In the genomic region with DNA sequence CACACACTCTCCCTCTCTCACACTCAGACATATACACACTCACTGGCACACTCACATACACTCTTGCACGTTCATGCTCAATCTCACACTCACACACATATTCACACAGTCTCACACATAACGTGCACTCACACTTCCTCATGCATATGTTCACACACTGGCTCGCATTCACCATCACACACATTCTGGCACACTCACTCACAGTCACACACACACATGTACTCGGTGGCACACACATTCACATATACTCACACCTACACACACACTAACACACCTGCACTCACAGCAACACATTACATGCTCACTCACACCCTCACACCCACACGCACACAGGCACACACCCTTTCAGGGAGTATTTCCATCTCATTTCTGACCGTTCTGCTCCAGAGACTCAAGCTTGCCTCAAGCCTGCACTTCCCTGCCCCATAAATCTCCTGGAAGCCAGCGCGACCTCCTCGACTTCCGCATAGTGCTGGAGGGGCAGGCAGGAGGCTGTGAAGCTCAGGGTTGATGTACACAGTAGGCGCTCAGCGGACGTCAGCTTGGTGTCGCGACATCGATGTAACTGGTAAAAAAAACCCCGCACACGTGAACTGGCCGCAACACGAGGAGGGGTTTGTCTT, we compare ENCODE assay signal across 23 cellular contexts.
DNase-seq lines count a peak whose midpoint lies in the region; ATAC-seq and TF ChIP-seq lines count a peak whose summit lies in the region.
"Had no signal": no experiment of that assay in that cellular context is flagged by ENCODE, and none has a peak within 500 bp of the region (broad histone marks: within the 10 kb centered on the region; RNA-seq: fewer than 3 reads in every experiment).

No MANE protein-coding gene starts in this region.

- H3K4me3 ChIP-seq in hepatocyte (no peak overlapping the region), neuronal stem cell (ENCODE audit: low read length in 2 of 2) (peak overlapping the region in 1 of 2 donors; percentile 10)
- H3K4me3 ChIP-seq: GM23248, HAP-1, MG63 had no signal

- H3K4me1 Mint-ChIP-seq in WTC11 = no peaks in the 10 kb centered on the region

- H3K23ac ChIP-seq in neuronal stem cell (ENCODE audit: low read depth, low read length, poor library complexity) = no peak overlapping the region

- H4K8ac ChIP-seq in neuronal stem cell (ENCODE audit: low read depth, low read length) = peak overlapping the region; percentile 0

- H3K79me2 ChIP-seq in hepatocyte = no peaks in the 10 kb centered on the region

- H2BK12ac ChIP-seq in neuronal stem cell (ENCODE audit: low read length) = no peak overlapping the region

- H3K4me3 Mint-ChIP-seq in WTC11 = no peak overlapping the region
- H3K4me3 Mint-ChIP-seq: CD4-positive, alpha-beta memory T cell had no signal

- H3K27me3 ChIP-seq in hepatocyte (no peaks in the 10 kb centered on the region), neuronal stem cell (ENCODE audit: control insufficient read depth in 3 of 3, insufficient read depth in 3 of 3, low read depth in 1 of 3, low read length in 3 of 3) (peaks cover 0 to 32% (median 0%) of the 10 kb centered on the region in 3 experiments)

- CTCF ChIA-PET in HEK293T (lab: Yijun Ruan, JAX) = no interaction called here
- CTCF ChIA-PET in WTC11 (lab: Charles Lee) = no interaction called here

- peaks cover 13% of the 10 kb centered on the region for H3K4me1 ChIP-seq in hepatocyte (ENCODE audit: insufficient read depth)
- no peaks in the 10 kb centered on the region for H3K4me1 ChIP-seq in neuronal stem cell (ENCODE audit: control insufficient read depth in 2 of 2, insufficient read depth in 1 of 2, low read depth in 1 of 2, low read length in 2 of 2)
- H3K4me1 ChIP-seq: HAP-1 had no signal

- no peak overlapping the region for H2BK120ac ChIP-seq in neuronal stem cell (ENCODE audit: low read depth, low read length)

- H2AK5ac ChIP-seq in neuronal stem cell (ENCODE audit: low read depth, low read length) = no peak overlapping the region

- no peak for TF ChIP-seq CTCF in WTC11 (IDR thresholded peaks at IDR 0.05)
- TF ChIP-seq CTCF in hepatocyte (IDR thresholded peaks at IDR 0.05; ENCODE audit: poor library complexity) = no peak

- H3K9me3 ChIP-seq in hepatocyte (ENCODE audit: low read depth) (no peaks in the 10 kb centered on the region), neuronal stem cell (replicated peaks in 1 of 2; ENCODE audit: control insufficient read depth in 2 of 2, insufficient read depth in 1 of 2, low read depth in 1 of 2, low read length in 2 of 2) (peaks cover 0 to 4% of the 10 kb centered on the region in 2 donors)
- H3K9me3 ChIP-seq: HAP-1, MG63 had no signal

- H3K9me3 Mint-ChIP-seq in WTC11 = peaks cover 12% of the 10 kb centered on the region; the same call in 1 of the 2 replicates

- peak overlapping the region; percentile 28 for H3K18ac ChIP-seq in neuronal stem cell (ENCODE audit: low read length)

- H3K4ac ChIP-seq in neuronal stem cell (ENCODE audit: low read length) = no peak overlapping the region

- H4K91ac ChIP-seq in neuronal stem cell (ENCODE audit: low read depth, low read length, poor library complexity) = no peak overlapping the region

- peak overlapping the region; percentile 22 for H3K14ac ChIP-seq in neuronal stem cell (ENCODE audit: low read length)

- no peak overlapping the region for H3K9ac ChIP-seq in neuronal stem cell (ENCODE audit: low read depth, low read length, poor library complexity)
- H3K9ac ChIP-seq: GM23248 had no signal

- H3K36me3 Mint-ChIP-seq in WTC11 = no peaks in the 10 kb centered on the region
- H3K36me3 Mint-ChIP-seq: CD4-positive, alpha-beta memory T cell had no signal

- H3K36me3 ChIP-seq in hepatocyte (replicated peaks; ENCODE audit: insufficient read depth, low read depth) (no peaks in the 10 kb centered on the region), neuronal stem cell (replicated peaks in 1 of 2; ENCODE audit: control insufficient read depth in 2 of 2, insufficient read depth in 2 of 2, low read length in 2 of 2) (no peaks in the 10 kb centered on the region)
- H3K36me3 ChIP-seq: HAP-1, MG63 had no signal

- no peaks in the 10 kb centered on the region for H3K27me3 Mint-ChIP-seq in WTC11 (ENCODE audit: low read depth)

- no peak for ATAC-seq in WTC11
- no peak for ATAC-seq in GM19023 (IDR thresholded peaks at IDR 0.05; ENCODE audit: unreplicated experiment)
- ATAC-seq in left ventricle myocardium superior = no peak
- ATAC-seq in GM19452 (IDR thresholded peaks at IDR 0.05; ENCODE audit: unreplicated experiment) = no peak

- intact Hi-C loops in left ventricle myocardium superior (cut with micrococcal nuclease) = no loop called here

- H3K9me2 ChIP-seq in hepatocyte (replicated peaks; ENCODE audit: insufficient read depth) = no peaks in the 10 kb centered on the region

- POLR2A ChIA-PET in HEK293T (lab: Yijun Ruan, JAX) = interaction anchor here (0.8 kb wide), 1 partner anchor 7 kb away, joined by 3 read pairs; no protein-coding TSS in a partner anchor
- POLR2A ChIA-PET in WTC11 (lab: Charles Lee) = no interaction called here

- peak overlapping the region; percentile 84 for H2BK5ac ChIP-seq in neuronal stem cell (ENCODE audit: low read length)

- no peak overlapping the region for H2BK15ac ChIP-seq in neuronal stem cell (ENCODE audit: low read length)

- H3K27ac ChIP-seq in hepatocyte (peak overlapping the region; percentile 51), neuronal stem cell (replicated peaks; ENCODE audit: low read length) (no peak overlapping the region)
- H3K27ac ChIP-seq: GM23248 had no signal

- peak overlapping the region; percentile 65 for H3K4me2 ChIP-seq in hepatocyte
- H3K4me2 ChIP-seq in neuronal stem cell (ENCODE audit: insufficient read depth, low read length, poor library complexity, severe bottlenecking) = no peak overlapping the region

- no peaks in the 10 kb centered on the region for H3K79me1 ChIP-seq in neuronal stem cell (ENCODE audit: low read depth, low read length)

- DNase-seq in HEK293T (ENCODE audit: extremely low spot score) (no peak), WTC11 (ENCODE audit: low spot score) (no peak), hepatocyte (ENCODE audit: low spot score) (no peak), neuronal stem cell (ENCODE audit: low spot score) (no peak), left ventricle myocardium superior (no peak)
- DNase-seq: C1 segment of cervical spinal cord; CD4-positive, alpha-beta memory T cell; COR-L47; DMS53; GM23248; KG1; NCI-H146; NCI-H1930; NCI-H2107; NCI-H446 treated with DMSO at 0.1 percent for 48 hours; NCI-H526 treated with DMSO at 0.1 percent for 48 hours; Right ventricle myocardium superior; RPMI8226; T-helper 1 cell had no signal

- H2AFZ ChIP-seq in hepatocyte (no peak overlapping the region), neuronal stem cell (ENCODE audit: low read length) (no peak overlapping the region)
- H2AFZ ChIP-seq: GM23248 had no signal

- WGBS in hepatocyte (ENCODE audit: low lambda C conversion rate, missing lambda C conversion rate) = 70% methylated on average over 20 of the region's 20 CpGs
- no CpG with 5 or more reads among the region's 20 CpGs for WGBS in neuronal stem cell (ENCODE audit: extremely low coverage in 2 of 2, insufficient read length in 2 of 2, insufficient replicate concordance in 1 of 2), 2 donors

- no peaks in the 10 kb centered on the region for H4K20me1 ChIP-seq in hepatocyte (ENCODE audit: insufficient read depth, poor library complexity, severe bottlenecking)

- no peak overlapping the region for H3K27ac Mint-ChIP-seq in WTC11
- H3K27ac Mint-ChIP-seq: CD4-positive, alpha-beta memory T cell had no signal

TF ChIP-seq in HEK293T, 16 proteins besides CTCF, POLR2A, EP300 and RAD21:
- TF ChIP-seq ZNF384 (IDR thresholded peaks at IDR 0.05) = no peak
- TF ChIP-seq FOXK2 (IDR thresholded peaks at IDR 0.05) = no peak
- no peak for TF ChIP-seq NFRKB (IDR thresholded peaks at IDR 0.05)
- TF ChIP-seq PKNOX1 (IDR thresholded peaks at IDR 0.05) = 0 out of 2 replicates have a peak, but pooled peaks have one; percentile 38
- no peak for TF ChIP-seq ARNT (IDR thresholded peaks at IDR 0.05)
- TF ChIP-seq SUZ12 (IDR thresholded peaks at IDR 0.05) = peak; percentile 31; the same call in 1 of the 2 replicates
- TF ChIP-seq L3MBTL2 (conservative IDR thresholded peaks at IDR 0.05) = 0 out of 2 replicates have a peak, but pooled peaks have one; percentile 22

TF ChIP-seq in WTC11, 78 proteins besides CTCF, POLR2A, EP300 and RAD21:
- TF ChIP-seq, protein P1, sequence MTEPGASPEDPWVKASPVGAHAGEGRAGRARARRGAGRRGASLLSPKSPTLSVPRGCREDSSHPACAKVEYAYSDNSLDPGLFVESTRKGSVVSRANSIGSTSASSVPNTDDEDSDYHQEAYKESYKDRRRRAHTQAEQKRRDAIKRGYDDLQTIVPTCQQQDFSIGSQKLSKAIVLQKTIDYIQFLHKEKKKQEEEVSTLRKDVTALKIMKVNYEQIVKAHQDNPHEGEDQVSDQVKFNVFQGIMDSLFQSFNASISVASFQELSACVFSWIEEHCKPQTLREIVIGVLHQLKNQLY (CRISPR knock-in tag; IDR thresholded peaks at IDR 0.05) = no peak
- TF ChIP-seq, protein P2, sequence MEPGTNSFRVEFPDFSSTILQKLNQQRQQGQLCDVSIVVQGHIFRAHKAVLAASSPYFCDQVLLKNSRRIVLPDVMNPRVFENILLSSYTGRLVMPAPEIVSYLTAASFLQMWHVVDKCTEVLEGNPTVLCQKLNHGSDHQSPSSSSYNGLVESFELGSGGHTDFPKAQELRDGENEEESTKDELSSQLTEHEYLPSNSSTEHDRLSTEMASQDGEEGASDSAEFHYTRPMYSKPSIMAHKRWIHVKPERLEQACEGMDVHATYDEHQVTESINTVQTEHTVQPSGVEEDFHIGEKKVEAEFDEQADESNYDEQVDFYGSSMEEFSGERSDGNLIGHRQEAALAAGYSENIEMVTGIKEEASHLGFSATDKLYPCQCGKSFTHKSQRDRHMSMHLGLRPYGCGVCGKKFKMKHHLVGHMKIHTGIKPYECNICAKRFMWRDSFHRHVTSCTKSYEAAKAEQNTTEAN (CRISPR knock-in tag; IDR thresholded peaks at IDR 0.05) = peak; percentile 77; the same call in 1 of the 2 replicates
TF ChIP-seq in WTC11: peak in this region for 1.
